In genomic region chr15:67554580-67554979, GRCh38 we compare ENCODE assay signal across 9 cellular contexts.
"Had no signal": no experiment of that assay in that cellular context is flagged by ENCODE, and none has a peak within 500 bp of the region (broad histone marks: within the 10 kb centered on the region; RNA-seq: fewer than 3 reads in every experiment).

No MANE protein-coding gene starts in this region.

- H3K4me3 Mint-ChIP-seq: GM23338, H9, HFFc6 had no signal

- H3K4me2 ChIP-seq: GM23338 had no signal

- ATAC-seq: GM23338, HCT116 had no signal

- DNase-seq: GM23248, GOT3, H7, H9, HCEC 1CT, HFFc6 had no signal

- H3K27ac ChIP-seq: GM23248 had no signal

- H3K4me3 ChIP-seq: GM23248, GM23338, HAP-1 had no signal

- H3K9ac ChIP-seq: GM23248 had no signal

- H2AFZ ChIP-seq: GM23248, GM23338 had no signal

- H3K27ac Mint-ChIP-seq: GM23338, H9, HFFc6 had no signal
